ENCODE assay signal across 15 cellular contexts in genomic region chr1:162144853-162145252, GRCh38.
DNase-seq lines count a peak whose midpoint lies in the region; FAIRE-seq and TF ChIP-seq lines count a peak whose summit lies in the region.
"Had no signal": no experiment of that assay in that cellular context is flagged by ENCODE, and none has a peak within 500 bp of the region (broad histone marks: within the 10 kb centered on the region; RNA-seq: fewer than 3 reads in every experiment).

No MANE protein-coding gene starts in this region.

- no peak overlapping the region for H3K4me3 Mint-ChIP-seq in neural progenitor cell
- H3K4me3 Mint-ChIP-seq: central memory CD8-positive, alpha-beta T cell had no signal

- H3K36me3 ChIP-seq in H1 (ENCODE audit: control insufficient read depth in 2 of 4, insufficient read depth in 4 of 4, low read length in 3 of 4) (no peaks in the 10 kb centered on the region), neural progenitor cell (no peaks in the 10 kb centered on the region)
- H3K36me3 ChIP-seq: adrenal gland, BLaER1 had no signal

- no peak overlapping the region for H3K23ac ChIP-seq in H1 (ENCODE audit: insufficient read length)

- no peak overlapping the region for H3K56ac ChIP-seq in H1 (replicated peaks; ENCODE audit: insufficient read length, low read depth, low read length)

- H3K4ac ChIP-seq in H1 (replicated peaks; ENCODE audit: insufficient read length, low read depth, low read length), result no peak overlapping the region

- H3K9me3 ChIP-seq in H1 (ENCODE audit: insufficient read depth in 2 of 2, low read depth in 1 of 2, low read length in 1 of 2) (no peaks in the 10 kb centered on the region), neural progenitor cell (ENCODE audit: low read depth) (no peaks in the 10 kb centered on the region)
- H3K9me3 ChIP-seq: adrenal gland, BLaER1 had no signal

- FAIRE-seq in H1 (lab: Jason Lieb, UNC), result peak; percentile 63

- H2AFZ ChIP-seq in H1 (ENCODE audit: low read length) (no peak overlapping the region), neural progenitor cell (replicated peaks) (no peak overlapping the region)

- TF ChIP-seq RAD21 in H1 (IDR thresholded peaks at IDR 0.05 in 1 of 2, conservative IDR thresholded peaks at IDR 0.05 in 1 of 2; ENCODE audit: low read depth in 2 of 2, low read length in 2 of 2), result no peak

- no peak overlapping the region for H4K5ac ChIP-seq in H1 (ENCODE audit: insufficient read length, low read depth, low read length)

- no peaks in the 10 kb centered on the region for H3K23me2 ChIP-seq in H1 (ENCODE audit: low read depth, low read length)

- H3K4me1 ChIP-seq in H1 (replicated peaks in 1 of 4; ENCODE audit: control insufficient read depth in 3 of 4, insufficient read depth in 4 of 4, low read length in 3 of 4) (peaks cover 14 to 34% (median 32%) of the 10 kb centered on the region in 4 experiments), neural progenitor cell (peaks cover 68% of the 10 kb centered on the region)
- H3K4me1 ChIP-seq: adrenal gland had no signal

- peak; percentile 24 for DNase-seq in HuH-7 (ENCODE audit: low spot score)
- peak; percentile 72 for DNase-seq in NCI-H69 (lab: John Stamatoyannopoulos, UW)
- DNase-seq in H1 (ENCODE audit: low read depth in 1 of 2, low spot score in 2 of 2), result no peak
- DNase-seq in neural progenitor cell (ENCODE audit: low spot score), result peak; percentile 56
- no peak for DNase-seq in mucosa of gallbladder (ENCODE audit: low spot score)
- no peak for DNase-seq in SK-N-DZ (ENCODE audit: low spot score)
- DNase-seq in RWPE1 (ENCODE audit: low spot score), result no peak
- DNase-seq: activated effector memory CD4-positive, alpha-beta T cell treated with Interleukin-2 at 50 U/mL for 16 hours; adrenal gland; DMS 273 treated with DMSO at 0.1 percent for 48 hours; left ventricle myocardium superior; stimulated activated naive CD4-positive, alpha-beta T cell treated with Interleukin-2 at 50 U/mL for 16 hours; trophoblast cell had no signal

- H2BK120ac ChIP-seq in H1 (replicated peaks; ENCODE audit: low read depth, low read length), result peak overlapping the region; percentile 4

- H3K79me2 ChIP-seq in H1 (ENCODE audit: control insufficient read depth in 1 of 2, insufficient read depth in 2 of 2, low read length in 2 of 2), result peaks cover 0 to 48% of the 10 kb centered on the region in 2 experiments; a peak in 3 of 4 replicates
- H3K79me2 ChIP-seq in neural progenitor cell (ENCODE audit: low read depth), result peaks cover 60% of the 10 kb centered on the region

- H4K91ac ChIP-seq in H1 (replicated peaks; ENCODE audit: insufficient read length, low read length), result no peak overlapping the region

- H3K9ac ChIP-seq in H1 (replicated peaks in 1 of 4; ENCODE audit: extremely low read depth in 1 of 4, low read depth in 3 of 4, low read length in 3 of 4) (peak overlapping the region in 1 of 4 experiments; percentile 28; a peak in 1 of 7 replicates), neural progenitor cell (no peak overlapping the region)
- H3K9ac ChIP-seq: BLaER1 had no signal

- peaks cover 7% of the 10 kb centered on the region for H3K9me3 Mint-ChIP-seq in neural progenitor cell
- H3K9me3 Mint-ChIP-seq: central memory CD8-positive, alpha-beta T cell had no signal

- no peak for TF ChIP-seq EP300 in H1 (IDR thresholded peaks at IDR 0.05; ENCODE audit: borderline replicate concordance in 1 of 2, low read depth in 2 of 2, low read length in 2 of 2)

- peak overlapping the region; percentile 35 to 85 for H3K4me2 ChIP-seq in H1 (ENCODE audit: insufficient read depth in 1 of 2, low read depth in 2 of 2, low read length in 2 of 2)
- H3K4me2 ChIP-seq in neural progenitor cell, result peak overlapping the region; percentile 75
- H3K4me2 ChIP-seq: BLaER1 had no signal

- H3K27ac ChIP-seq in H1 (ENCODE audit: low read depth, low read length) (no peak overlapping the region), neural progenitor cell (peak overlapping the region; percentile 83), RWPE1 (no peak overlapping the region)
- H3K27ac ChIP-seq: BLaER1 had no signal

- H3F3A ChIP-seq in neural progenitor cell (ENCODE audit: low read depth), result peaks cover 57% of the 10 kb centered on the region

- no peak for TF ChIP-seq POLR2A in H1 (IDR thresholded peaks at IDR 0.05; ENCODE audit: control extremely low read depth in 1 of 2, low read depth in 2 of 2, low read length in 2 of 2)

- H3K27me3 Mint-ChIP-seq in neural progenitor cell (ENCODE audit: insufficient read depth, low read depth), result peaks cover 2% of the 10 kb centered on the region

- no peak overlapping the region; the same call in 1 of the 2 replicates for H2AK5ac ChIP-seq in H1 (ENCODE audit: low read depth, low read length)

- no peaks in the 10 kb centered on the region for H4K20me1 ChIP-seq in H1 (replicated peaks in 1 of 2; ENCODE audit: control insufficient read depth in 1 of 2, insufficient read depth in 2 of 2, low read length in 2 of 2)
- H4K20me1 ChIP-seq in neural progenitor cell (ENCODE audit: low read depth), result no peaks in the 10 kb centered on the region
- H4K20me1 ChIP-seq: BLaER1 had no signal

- CTCF ChIA-PET in H1 (lab: Charles Lee; ENCODE audit: partially characterized antibody) (interaction anchor here (1.0 to 5.6 kb wide), 3 partner anchors 9 to 82 kb away, joined by 3 to 36 read pairs (median 7); no protein-coding TSS in a partner anchor), RWPE1 (lab: Yijun Ruan, JAX) (interaction anchor here (0.7 kb wide), 2 partner anchors 53 to 71 kb away, joined by 3 to 4 read pairs; no protein-coding TSS in a partner anchor)

- no peak overlapping the region; the same call in 1 of the 2 replicates for H2BK12ac ChIP-seq in H1 (ENCODE audit: low read depth, low read length)

- TF ChIP-seq CTCF in H1 (IDR thresholded peaks at IDR 0.05; ENCODE audit: control extremely low read depth in 1 of 3, insufficient read depth in 1 of 3, low read depth in 1 of 3, low read length in 3 of 3) (no peak), neural progenitor cell (IDR thresholded peaks at IDR 0.05) (no peak), RWPE1 (conservative IDR thresholded peaks at IDR 0.05; ENCODE audit: low read depth) (no peak)

- no peak overlapping the region for H2BK20ac ChIP-seq in H1 (ENCODE audit: low read length)

- H3K36me3 Mint-ChIP-seq in neural progenitor cell, result peaks cover 16% of the 10 kb centered on the region

- H2BK15ac ChIP-seq in H1 (ENCODE audit: low read length), result no peak overlapping the region

- WGBS in H1 (ENCODE audit: extremely low coverage in 1 of 2, insufficient coverage in 1 of 2, insufficient read length in 1 of 2, insufficient replicate concordance in 2 of 2, low coverage in 1 of 2, low lambda C conversion rate in 2 of 2, missing lambda C conversion rate in 1 of 2), 2 experiments, result 13% methylated on average over 6 of the region's 6 CpGs; no CpG with 5 or more reads in 1 of the 2 experiments

- no peak overlapping the region for H3K14ac ChIP-seq in H1 (ENCODE audit: insufficient read length)

- H2BK5ac ChIP-seq in H1 (ENCODE audit: low read depth, low read length), result peak overlapping the region; percentile 73; the same call in 1 of the 2 replicates

- H3K4me1 Mint-ChIP-seq in neural progenitor cell, result peaks cover 22% of the 10 kb centered on the region
- H3K4me1 Mint-ChIP-seq: central memory CD8-positive, alpha-beta T cell had no signal

- peak overlapping the region; percentile 17; the same call in 1 of the 2 replicates for H3K18ac ChIP-seq in H1 (ENCODE audit: extremely low read depth, low read length)

- H4K8ac ChIP-seq in H1 (ENCODE audit: extremely low read depth, insufficient read depth, low read length), result no peak overlapping the region

- H3K27me3 ChIP-seq in H1 (replicated peaks in 1 of 4; ENCODE audit: control insufficient read depth in 3 of 4, extremely low read depth in 1 of 4, insufficient read depth in 3 of 4, low read length in 3 of 4) (no peaks in the 10 kb centered on the region; a peak in 1 of 7 replicates), neural progenitor cell (no peaks in the 10 kb centered on the region)
- H3K27me3 ChIP-seq: adrenal gland, BLaER1 had no signal

- H3K79me1 ChIP-seq in H1 (ENCODE audit: low read depth, low read length), result no peaks in the 10 kb centered on the region

- no peak overlapping the region for H3K27ac Mint-ChIP-seq in neural progenitor cell

- POLR2A ChIA-PET in H1 (lab: Charles Lee; ENCODE audit: partially characterized antibody) (interaction anchor here (1.1 to 4.1 kb wide), 11 partner anchors 8 to 88 kb away, joined by 3 to 24 read pairs (median 7); partner anchors contain the start of gene NOS1AP), RWPE1 (lab: Yijun Ruan, JAX; ENCODE audit: low non-redundant PET) (no interaction called here)

- H3K4me3 ChIP-seq in H1 (ENCODE audit: extremely low read depth in 1 of 4, insufficient read depth in 2 of 4, low read depth in 3 of 4, low read length in 4 of 4) (peak overlapping the region in 1 of 4 experiments; percentile 19; a peak in 1 of 8 replicates), neural progenitor cell (peak overlapping the region; percentile 11)
- H3K4me3 ChIP-seq: adrenal gland, BLaER1 had no signal

TF ChIP-seq in H1, 55 proteins besides CTCF, POLR2A, EP300 and RAD21 (continues in another document):
- no peak for TF ChIP-seq KDM5A (IDR thresholded peaks at IDR 0.05; ENCODE audit: low read length)
- 0 out of 2 replicates have a peak, but pooled peaks have one; percentile 35 for TF ChIP-seq RBBP5 (IDR thresholded peaks at IDR 0.05; ENCODE audit: borderline replicate concordance, low read depth, low read length)
- TF ChIP-seq HDAC6 (IDR thresholded peaks at IDR 0.05; ENCODE audit: low read depth, low read length), result no peak
- TF ChIP-seq NANOG (IDR thresholded peaks at IDR 0.05; ENCODE audit: insufficient read depth, low read depth, low read length, poor library complexity, severe bottlenecking), result peak; percentile 75
- TF ChIP-seq, protein P1, sequence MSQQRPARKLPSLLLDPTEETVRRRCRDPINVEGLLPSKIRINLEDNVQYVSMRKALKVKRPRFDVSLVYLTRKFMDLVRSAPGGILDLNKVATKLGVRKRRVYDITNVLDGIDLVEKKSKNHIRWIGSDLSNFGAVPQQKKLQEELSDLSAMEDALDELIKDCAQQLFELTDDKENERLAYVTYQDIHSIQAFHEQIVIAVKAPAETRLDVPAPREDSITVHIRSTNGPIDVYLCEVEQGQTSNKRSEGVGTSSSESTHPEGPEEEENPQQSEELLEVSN (IDR thresholded peaks at IDR 0.05), result no peak
- no peak for TF ChIP-seq SRF (IDR thresholded peaks at IDR 0.05; ENCODE audit: low read depth, low read length)
- peak; percentile 76 for TF ChIP-seq CEBPB (IDR thresholded peaks at IDR 0.05; ENCODE audit: low read depth, low read length)

Comparison
In these comparisons a context has a peak if more than half of its experiments do, and no peak if none do; other contexts are left out.
1. DNase-seq: peak in HuH-7 (single experiment), NCI-H69 (single experiment) and neural progenitor cell (single experiment); none in H1 (0 of 2), mucosa of gallbladder (single experiment), SK-N-DZ (single experiment) and RWPE1 (single experiment).